In the genomic region with DNA sequence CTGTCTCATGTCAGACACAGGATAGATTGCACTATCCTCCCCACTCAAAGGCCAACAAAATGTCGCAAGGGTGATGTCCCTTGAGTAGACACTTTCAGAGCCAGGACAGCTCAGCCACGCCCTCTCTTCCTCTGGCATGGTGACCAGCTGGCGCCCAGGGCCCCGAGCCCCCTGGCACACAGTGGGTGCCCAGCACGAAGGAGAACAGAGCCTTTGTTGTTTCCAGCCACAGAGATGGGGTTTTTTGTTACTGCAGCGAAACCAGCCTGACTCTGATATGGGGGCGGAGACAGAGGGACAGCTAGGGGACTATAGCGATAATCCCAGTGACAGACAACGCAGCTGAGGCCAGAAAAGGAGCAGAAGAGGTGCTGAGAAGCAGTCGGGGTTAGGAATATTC, we compare ENCODE assay signal across 25 cellular contexts. TPM values are rescaled to one million over a fixed set of nuclear protein-coding genes. Genes with fewer than 3 reads are reported as not detected.
DNase-seq lines count a peak whose midpoint lies in the region; ATAC-seq, FAIRE-seq and TF ChIP-seq lines count a peak whose summit lies in the region.
"Had no signal": no experiment of that assay in that cellular context is flagged by ENCODE, and none has a peak within 500 bp of the region (broad histone marks: within the 10 kb centered on the region; RNA-seq: fewer than 3 reads in every experiment).

No MANE protein-coding gene starts in this region.

- H3K79me1 ChIP-seq in mesenchymal stem cell (replicated peaks; ENCODE audit: low read length, poor library complexity, severe bottlenecking): no peaks in the 10 kb centered on the region
- H3K79me1 ChIP-seq in neuronal stem cell (ENCODE audit: low read depth, low read length): no peaks in the 10 kb centered on the region

- TF ChIP-seq POLR2A in HepG2 (IDR thresholded peaks at IDR 0.05; ENCODE audit: insufficient read depth in 1 of 2, low read depth in 2 of 2, low read length in 2 of 2) (no peak), right lobe of liver (IDR thresholded peaks at IDR 0.05) (no peak)

- H2AK5ac ChIP-seq in mesenchymal stem cell (ENCODE audit: low read length, severe bottlenecking): no peak overlapping the region
- peak overlapping the region; percentile 47 for H2AK5ac ChIP-seq in neuronal stem cell (ENCODE audit: low read depth, low read length)

- no peak for TF ChIP-seq CTCF in HepG2 (CRISPR knock-in tag; IDR thresholded peaks at IDR 0.05)
- no peak for TF ChIP-seq CTCF in right lobe of liver (IDR thresholded peaks at IDR 0.05)

- H2BK12ac ChIP-seq in mesenchymal stem cell (ENCODE audit: low read length in 2 of 2): no peak overlapping the region
- H2BK12ac ChIP-seq in neuronal stem cell (ENCODE audit: low read length): no peak overlapping the region

- H3K27ac ChIP-seq in HepG2 (ENCODE audit: extremely low read length, insufficient read depth, low read length) (no peak overlapping the region), right lobe of liver (no peak overlapping the region), mesenchymal stem cell (ENCODE audit: low read length, poor library complexity, severe bottlenecking) (no peak overlapping the region), neuronal stem cell (replicated peaks; ENCODE audit: low read length) (no peak overlapping the region)
- H3K27ac ChIP-seq: 22Rv1; BLaER1 treated with 17β-estradiol and CSF1 and Interleukin-3, amounts not matched to agents 10 nM and 100 nM had no signal

- peaks cover 49% of the 10 kb centered on the region for H3K4me1 ChIP-seq in HepG2 (ENCODE audit: insufficient read depth, low read length)
- H3K4me1 ChIP-seq in right lobe of liver: no peaks in the 10 kb centered on the region
- no peaks in the 10 kb centered on the region for H3K4me1 ChIP-seq in mesenchymal stem cell (ENCODE audit: control insufficient read depth, insufficient read depth, low read depth, low read length)
- peaks cover 0 to 3% of the 10 kb centered on the region in 2 donors for H3K4me1 ChIP-seq in neuronal stem cell (ENCODE audit: control insufficient read depth in 2 of 2, insufficient read depth in 1 of 2, low read depth in 1 of 2, low read length in 2 of 2)
- H3K4me1 ChIP-seq: BE2C; BLaER1 treated with 17β-estradiol and CSF1 and Interleukin-3, amounts not matched to agents 10 nM and 100 nM; HAP-1 had no signal

- H3K18ac ChIP-seq in mesenchymal stem cell (ENCODE audit: low read depth in 1 of 2, low read length in 2 of 2) (no peak overlapping the region), neuronal stem cell (ENCODE audit: low read length) (no peak overlapping the region)

- H3K9me3 ChIP-seq in HepG2 (ENCODE audit: low read length) (no peaks in the 10 kb centered on the region), right lobe of liver (no peaks in the 10 kb centered on the region), mesenchymal stem cell (ENCODE audit: control insufficient read depth, low read length) (no peaks in the 10 kb centered on the region), neuronal stem cell (replicated peaks in 1 of 2; ENCODE audit: control insufficient read depth in 2 of 2, insufficient read depth in 1 of 2, low read depth in 1 of 2, low read length in 2 of 2) (no peaks in the 10 kb centered on the region)
- H3K9me3 ChIP-seq: BE2C; BLaER1 treated with 17β-estradiol and CSF1 and Interleukin-3, amounts not matched to agents 10 nM and 100 nM; HAP-1 had no signal

- CTCF ChIA-PET in HepG2 (lab: Yijun Ruan, JAX; ENCODE audit: low intra/inter-chr PET ratio, low total read pairs): no interaction called here

- TF ChIP-seq EP300 in HepG2 (IDR thresholded peaks at IDR 0.05; ENCODE audit: low read depth in 2 of 2, low read length in 2 of 2) (no peak), HepG2 (CRISPR knock-in tag; IDR thresholded peaks at IDR 0.05; ENCODE audit: borderline replicate concordance) (no peak)

- H3K4ac ChIP-seq in mesenchymal stem cell (ENCODE audit: low read depth in 1 of 2, low read length in 2 of 2) (no peak overlapping the region), neuronal stem cell (ENCODE audit: low read length) (no peak overlapping the region)

- H2BK120ac ChIP-seq in mesenchymal stem cell (ENCODE audit: low read depth, low read length) (no peak overlapping the region), neuronal stem cell (ENCODE audit: low read depth, low read length) (no peak overlapping the region)

- POLR2A ChIA-PET in HepG2 (lab: Yijun Ruan, JAX): no interaction called here

- in situ Hi-C loops in HepG2 (cut with HindIII; ENCODE audit: extremely low pct_ligation_motif_present, low pct_unique_long_range_greater_than_20kb): no loop called here

- H3K36me3 ChIP-seq in HepG2 (replicated peaks in 1 of 2; ENCODE audit: control insufficient read depth in 1 of 2, insufficient read depth in 2 of 2, low read length in 2 of 2) (no peaks in the 10 kb centered on the region), right lobe of liver (no peaks in the 10 kb centered on the region), mesenchymal stem cell (ENCODE audit: control insufficient read depth in 1 of 2, insufficient read depth in 2 of 2, low read depth in 1 of 2, low read length in 2 of 2) (no peaks in the 10 kb centered on the region), neuronal stem cell (replicated peaks in 1 of 2; ENCODE audit: control insufficient read depth in 2 of 2, insufficient read depth in 2 of 2, low read length in 2 of 2) (no peaks in the 10 kb centered on the region)
- H3K36me3 ChIP-seq: BE2C; BLaER1 treated with 17β-estradiol and CSF1 and Interleukin-3, amounts not matched to agents 10 nM and 100 nM; HAP-1 had no signal

- BruUV-seq in HepG2 (replicated peaks; lab: Mats Ljungman, UMichigan): no TSS peak

- H3K27me3 ChIP-seq in HepG2 (ENCODE audit: control insufficient read depth in 1 of 2, insufficient read depth in 2 of 2, low read length in 2 of 2): no peaks in the 10 kb centered on the region
- no peaks in the 10 kb centered on the region for H3K27me3 ChIP-seq in right lobe of liver
- H3K27me3 ChIP-seq in mesenchymal stem cell (ENCODE audit: control insufficient read depth in 1 of 2, insufficient read depth in 1 of 2, low read length in 2 of 2): peaks cover 13 to 16% of the 10 kb centered on the region in 2 experiments
- no peaks in the 10 kb centered on the region for H3K27me3 ChIP-seq in neuronal stem cell (ENCODE audit: control insufficient read depth in 3 of 3, insufficient read depth in 3 of 3, low read depth in 1 of 3, low read length in 3 of 3)
- H3K27me3 ChIP-seq: BE2C; BLaER1 treated with 17β-estradiol and CSF1 and Interleukin-3, amounts not matched to agents 10 nM and 100 nM had no signal

- no peak for FAIRE-seq in HepG2 (lab: Jason Lieb, UNC)
- FAIRE-seq: A204.1, GM12892, H54 had no signal

- 72% methylated on average over 7 of the region's 10 CpGs for WGBS in HepG2 (ENCODE audit: low lambda C conversion rate)
- WGBS in right lobe of liver (ENCODE audit: insufficient coverage, low coverage, low lambda C conversion rate, missing lambda C conversion rate): 79% methylated on average over 5 of the region's 10 CpGs
- WGBS in mesenchymal stem cell: 95% methylated on average over 10 of the region's 10 CpGs
- WGBS in neuronal stem cell (ENCODE audit: extremely low coverage in 2 of 2, insufficient read length in 2 of 2, insufficient replicate concordance in 1 of 2), 2 donors: no CpG with 5 or more reads among the region's 10 CpGs

- H3K9ac ChIP-seq in HepG2 (ENCODE audit: insufficient read depth, low read depth, low read length): no peak overlapping the region
- H3K9ac ChIP-seq in mesenchymal stem cell (ENCODE audit: low read length): no peak overlapping the region
- no peak overlapping the region for H3K9ac ChIP-seq in neuronal stem cell (ENCODE audit: low read depth, low read length, poor library complexity)
- H3K9ac ChIP-seq: BLaER1 treated with 17β-estradiol and CSF1 and Interleukin-3, amounts not matched to agents 10 nM and 100 nM had no signal

- intact Hi-C loops in HepG2 (cut with micrococcal nuclease; ENCODE audit: unreplicated experiment): no loop called here
- intact Hi-C loops in right lobe of liver (cut with DNase I): no loop called here

- H4K8ac ChIP-seq in mesenchymal stem cell (ENCODE audit: low read length) (no peak overlapping the region), neuronal stem cell (ENCODE audit: low read depth, low read length) (no peak overlapping the region)

- H3K23ac ChIP-seq in mesenchymal stem cell (ENCODE audit: low read length in 2 of 2): no peak overlapping the region
- no peak overlapping the region for H3K23ac ChIP-seq in neuronal stem cell (ENCODE audit: low read depth, low read length, poor library complexity)

- H3K14ac ChIP-seq in mesenchymal stem cell (ENCODE audit: low read length in 2 of 2) (no peak overlapping the region), neuronal stem cell (ENCODE audit: low read length) (peak overlapping the region; percentile 47)

- DNase-seq in HepG2 (ENCODE audit: low spot score) (no peak), right lobe of liver (no peak), mesenchymal stem cell (no peak), neuronal stem cell (ENCODE audit: low spot score) (no peak), GM03348 (ENCODE audit: low spot score) (no peak), NCI-H1694 treated with DMSO at 0.1 percent for 48 hours (lab: John Stamatoyannopoulos, UW) (no peak)
- DNase-seq: ACHN; AML-193; BE2C; Calu3; CD4-positive, alpha-beta memory T cell; COR-L47; DMS53; DMS79 treated with DMSO at 0.1 percent for 48 hours; GF-D8; HFFc6 had no signal

- no peak overlapping the region for H3K4me3 ChIP-seq in HepG2 (replicated peaks in 1 of 3; ENCODE audit: insufficient read depth in 1 of 3, low read depth in 2 of 3, low read length in 3 of 3)
- H3K4me3 ChIP-seq in right lobe of liver: no peak overlapping the region
- H3K4me3 ChIP-seq in mesenchymal stem cell (ENCODE audit: insufficient read depth in 1 of 2, low read depth in 1 of 2, low read length in 2 of 2): no peak overlapping the region
- no peak overlapping the region for H3K4me3 ChIP-seq in neuronal stem cell (ENCODE audit: low read length in 2 of 2)
- H3K4me3 ChIP-seq: BLaER1 treated with 17β-estradiol and CSF1 and Interleukin-3, amounts not matched to agents 10 nM and 100 nM; GM23338; HAP-1 had no signal

- no peak overlapping the region for H4K91ac ChIP-seq in mesenchymal stem cell (ENCODE audit: low read length)
- no peak overlapping the region for H4K91ac ChIP-seq in neuronal stem cell (ENCODE audit: low read depth, low read length, poor library complexity)

- H2BK15ac ChIP-seq in mesenchymal stem cell (ENCODE audit: low read depth, poor library complexity, severe bottlenecking) (peak overlapping the region; percentile 60), neuronal stem cell (ENCODE audit: low read length) (no peak overlapping the region)

- no peaks in the 10 kb centered on the region for H4K20me1 ChIP-seq in HepG2 (ENCODE audit: insufficient read depth, low read length)
- H4K20me1 ChIP-seq: BLaER1 treated with 17β-estradiol and CSF1 and Interleukin-3, amounts not matched to agents 10 nM and 100 nM had no signal

- TF ChIP-seq RAD21 in HepG2 (CRISPR knock-in tag; IDR thresholded peaks at IDR 0.05): no peak

- no peak overlapping the region for H2BK5ac ChIP-seq in mesenchymal stem cell (ENCODE audit: low read depth, low read length, poor library complexity, severe bottlenecking)
- H2BK5ac ChIP-seq in neuronal stem cell (ENCODE audit: low read length): no peak overlapping the region

- H3K4me2 ChIP-seq in HepG2 (ENCODE audit: low read depth, low read length): no peak overlapping the region
- H3K4me2 ChIP-seq in mesenchymal stem cell (ENCODE audit: low read length, poor library complexity, severe bottlenecking): no peak overlapping the region
- H3K4me2 ChIP-seq in neuronal stem cell (ENCODE audit: insufficient read depth, low read length, poor library complexity, severe bottlenecking): no peak overlapping the region
- H3K4me2 ChIP-seq: BLaER1 treated with 17β-estradiol and CSF1 and Interleukin-3, amounts not matched to agents 10 nM and 100 nM; GM23338 had no signal

- H2AFZ ChIP-seq in HepG2 (ENCODE audit: low read length) (no peak overlapping the region), mesenchymal stem cell (ENCODE audit: low read depth, low read length) (no peak overlapping the region), neuronal stem cell (ENCODE audit: low read length) (no peak overlapping the region)
- H2AFZ ChIP-seq: GM23338 had no signal

- no peaks in the 10 kb centered on the region for H3K79me2 ChIP-seq in HepG2 (ENCODE audit: insufficient read depth, low read length)

- ATAC-seq in HepG2 (no peak), right lobe of liver (no peak), HG02885 (IDR thresholded peaks at IDR 0.05; ENCODE audit: poor library complexity, unreplicated experiment) (no peak)
- ATAC-seq: GM23338 had no signal

RNA-seq across cellular contexts. Expression of gene CCND1, which starts 23.3 kb away (rescaled TPM):
- 107 and 117 TPM in 2 replicates for total RNA-seq in HepG2 (2016; rRNA removed; fragmentation: Illumina TruSeq; extraction: Trizol)
- 18.0 and 19.0 TPM in 2 replicates for total RNA-seq in HepG2 (2016; cell fraction: cytosol; rRNA removed; fragmentation: Illumina TruSeq; extraction: Trizol; ENCODE audit: low read depth)
- 91.6 and 108 TPM in 2 replicates for total RNA-seq in HepG2 (2016; cell fraction: insoluble cytoplasmic fraction; rRNA removed; fragmentation: Illumina TruSeq; extraction: Trizol)
- total RNA-seq in HepG2 (2016; cell fraction: membrane; rRNA removed; fragmentation: Illumina TruSeq; extraction: Trizol): 58.9 and 60.9 TPM in 2 replicates
- 68.6 and 72.9 TPM in 2 replicates for total RNA-seq in HepG2 (2016; cell fraction: nucleus; rRNA removed; fragmentation: Illumina TruSeq; extraction: Trizol)
- polyA plus RNA-seq in HepG2 (2011; rRNA removed): 126 and 136 TPM in 2 replicates
- polyA plus RNA-seq in HepG2 (2011; cell fraction: cytosol; rRNA removed): 73.2 and 112 TPM in 2 replicates
- polyA plus RNA-seq in HepG2 (2011; cell fraction: nucleus; rRNA removed): 161 and 292 TPM in 2 replicates
- polyA plus RNA-seq in HepG2 (2012): 60.9 and 65.2 TPM in 2 replicates
- 10.4 and 11.6 TPM in 2 replicates for polyA plus RNA-seq in HepG2 (2016; cell fraction: cytosol; fragmentation: Illumina TruSeq; extraction: Trizol; ENCODE audit: low read depth)
- 75.4 and 106 TPM in 2 replicates for polyA plus RNA-seq in HepG2 (2016; cell fraction: insoluble cytoplasmic fraction; fragmentation: Illumina TruSeq; extraction: Trizol; ENCODE audit: low read depth)
- 24.6 and 25.9 TPM in 2 replicates for polyA plus RNA-seq in HepG2 (2016; cell fraction: membrane; fragmentation: Illumina TruSeq; extraction: Trizol; ENCODE audit: low read depth)
- 90.1 and 100 TPM in 2 replicates for polyA plus RNA-seq in HepG2 (2016; cell fraction: nucleus; fragmentation: Illumina TruSeq; extraction: Trizol; ENCODE audit: insufficient read depth, low read depth)
- 30.5 and 379 TPM in 2 replicates for polyA minus RNA-seq in HepG2 (2011; rRNA and poly(A)+ RNA removed; ENCODE audit: low replicate concordance)
- 191 and 225 TPM in 2 replicates for polyA minus RNA-seq in HepG2 (2011; cell fraction: cytosol; rRNA and poly(A)+ RNA removed)
- 120 and 156 TPM in 2 replicates for polyA minus RNA-seq in HepG2 (2011; cell fraction: nucleus; rRNA and poly(A)+ RNA removed)
- total RNA-seq in right lobe of liver: 100 to 1,000 TPM in 3 of 6 experiments, 10 to 100 TPM in 3; 67.0 to 283 (median 94.1) TPM
- polyA plus RNA-seq in mesenchymal stem cell (2013, experiment 1 of 2): 324 TPM
- 321 TPM for polyA plus RNA-seq in mesenchymal stem cell (2013, experiment 2 of 2)
- polyA plus RNA-seq in neuronal stem cell (2013, experiment 1 of 2): 56.5 TPM
- polyA plus RNA-seq in neuronal stem cell (2013, experiment 2 of 2): 57.8 TPM
- polyA plus RNA-seq: CD14-positive monocyte had no signal

RNA-seq across cellular contexts. Expression of gene LTO1, which starts 57.5 kb away (rescaled TPM):
- total RNA-seq in HepG2 (2016; rRNA removed; fragmentation: Illumina TruSeq; extraction: Trizol) (11.3 and 15.0 TPM in 2 replicates), right lobe of liver (1 to 10 TPM; 4.1 to 7.9 (median 5.6) TPM)
- total RNA-seq in HepG2 (2016; cell fraction: cytosol; rRNA removed; fragmentation: Illumina TruSeq; extraction: Trizol; ENCODE audit: low read depth): 9.2 and 10.5 TPM in 2 replicates
- 9.0 and 17.0 TPM in 2 replicates for total RNA-seq in HepG2 (2016; cell fraction: insoluble cytoplasmic fraction; rRNA removed; fragmentation: Illumina TruSeq; extraction: Trizol)
- 11.5 and 13.4 TPM in 2 replicates for total RNA-seq in HepG2 (2016; cell fraction: membrane; rRNA removed; fragmentation: Illumina TruSeq; extraction: Trizol)
- 17.6 and 20.5 TPM in 2 replicates for total RNA-seq in HepG2 (2016; cell fraction: nucleus; rRNA removed; fragmentation: Illumina TruSeq; extraction: Trizol)
- polyA plus RNA-seq in HepG2 (2011; rRNA removed): 11.8 and 13.8 TPM in 2 replicates
- 9.3 TPM in 2 replicates for polyA plus RNA-seq in HepG2 (2011; cell fraction: cytosol; rRNA removed)
- polyA plus RNA-seq in HepG2 (2011; cell fraction: nucleus; rRNA removed): 32.0 and 35.0 TPM in 2 replicates
- 10.6 and 11.8 TPM in 2 replicates for polyA plus RNA-seq in HepG2 (2012)
- polyA plus RNA-seq in HepG2 (2016; cell fraction: cytosol; fragmentation: Illumina TruSeq; extraction: Trizol; ENCODE audit: low read depth): 5.3 and 6.8 TPM in 2 replicates
- 13.9 and 14.6 TPM in 2 replicates for polyA plus RNA-seq in HepG2 (2016; cell fraction: insoluble cytoplasmic fraction; fragmentation: Illumina TruSeq; extraction: Trizol; ENCODE audit: low read depth)
- polyA plus RNA-seq in HepG2 (2016; cell fraction: membrane; fragmentation: Illumina TruSeq; extraction: Trizol; ENCODE audit: low read depth): 9.0 and 9.4 TPM in 2 replicates
- 40.5 and 43.2 TPM in 2 replicates for polyA plus RNA-seq in HepG2 (2016; cell fraction: nucleus; fragmentation: Illumina TruSeq; extraction: Trizol; ENCODE audit: insufficient read depth, low read depth)
- polyA minus RNA-seq in HepG2 (2011; rRNA and poly(A)+ RNA removed; ENCODE audit: low replicate concordance): 17.9 and 33.2 TPM in 2 replicates
- polyA minus RNA-seq in HepG2 (2011; cell fraction: cytosol; rRNA and poly(A)+ RNA removed): 4.6 TPM in 2 replicates
- polyA minus RNA-seq in HepG2 (2011; cell fraction: nucleus; rRNA and poly(A)+ RNA removed): 22.3 and 29.4 TPM in 2 replicates
- polyA plus RNA-seq in mesenchymal stem cell (2013, experiment 1 of 2): 12.8 TPM
- 12.4 TPM for polyA plus RNA-seq in mesenchymal stem cell (2013, experiment 2 of 2)
- 13.6 TPM for polyA plus RNA-seq in neuronal stem cell (2013, experiment 1 of 2)
- polyA plus RNA-seq in neuronal stem cell (2013, experiment 2 of 2): 13.3 TPM
